ENCODE assay signal across 1 cellular context in the genomic region with DNA sequence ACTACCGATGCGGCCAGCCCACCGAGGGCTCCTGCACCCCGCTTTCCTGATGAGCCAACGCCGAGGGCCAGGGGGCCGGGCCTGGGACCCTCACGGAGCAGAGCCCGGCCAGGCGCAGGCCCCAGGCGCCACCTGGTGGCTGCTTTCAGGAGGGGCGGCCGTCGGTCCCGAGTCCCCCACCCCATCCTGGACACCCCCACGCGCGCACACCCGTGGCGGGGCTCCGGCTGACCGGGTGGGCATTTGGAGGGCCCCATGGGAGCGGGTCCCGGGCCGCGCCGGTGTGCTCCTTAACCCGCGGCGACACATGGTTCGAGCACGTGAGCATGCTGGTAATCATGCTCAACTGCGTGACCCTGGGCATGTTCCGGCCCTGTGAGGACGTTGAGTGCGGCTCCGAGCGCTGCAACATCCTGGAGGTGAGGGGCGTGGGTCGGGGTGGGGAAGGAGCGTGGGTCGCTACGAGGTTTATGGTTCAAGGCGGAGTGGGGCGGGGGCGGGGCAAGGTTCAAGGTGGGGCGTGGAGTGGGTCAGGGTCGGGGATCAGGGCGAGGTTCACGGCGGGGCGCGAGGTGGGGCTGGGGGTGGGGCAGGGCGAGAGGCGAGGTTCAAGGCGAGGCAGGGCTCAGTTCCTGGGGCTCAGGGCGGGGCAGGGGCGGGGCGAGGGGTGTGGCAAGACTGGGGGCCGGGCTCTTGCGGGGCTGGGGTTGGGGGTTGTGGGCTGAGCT.
TF ChIP-seq lines count a peak whose summit lies in the region.

No MANE protein-coding gene starts in this region.

TF ChIP-seq in K562, 482 proteins besides CTCF, POLR2A, EP300 and RAD21 (continued from another document and continues in another):
- TF ChIP-seq, protein P1, sequence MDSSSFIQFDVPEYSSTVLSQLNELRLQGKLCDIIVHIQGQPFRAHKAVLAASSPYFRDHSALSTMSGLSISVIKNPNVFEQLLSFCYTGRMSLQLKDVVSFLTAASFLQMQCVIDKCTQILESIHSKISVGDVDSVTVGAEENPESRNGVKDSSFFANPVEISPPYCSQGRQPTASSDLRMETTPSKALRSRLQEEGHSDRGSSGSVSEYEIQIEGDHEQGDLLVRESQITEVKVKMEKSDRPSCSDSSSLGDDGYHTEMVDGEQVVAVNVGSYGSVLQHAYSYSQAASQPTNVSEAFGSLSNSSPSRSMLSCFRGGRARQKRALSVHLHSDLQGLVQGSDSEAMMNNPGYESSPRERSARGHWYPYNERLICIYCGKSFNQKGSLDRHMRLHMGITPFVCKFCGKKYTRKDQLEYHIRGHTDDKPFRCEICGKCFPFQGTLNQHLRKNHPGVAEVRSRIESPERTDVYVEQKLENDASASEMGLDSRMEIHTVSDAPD (CRISPR knock-in tag; IDR thresholded peaks at IDR 0.05) = no peak
- TF ChIP-seq RBBP5 (IDR thresholded peaks at IDR 0.05; ENCODE audit: borderline replicate concordance, insufficient read depth, low read length, poor library complexity, severe bottlenecking) = no peak
- TF ChIP-seq EGR1 (conservative IDR thresholded peaks at IDR 0.05) = no peak
- TF ChIP-seq, protein P2, sequence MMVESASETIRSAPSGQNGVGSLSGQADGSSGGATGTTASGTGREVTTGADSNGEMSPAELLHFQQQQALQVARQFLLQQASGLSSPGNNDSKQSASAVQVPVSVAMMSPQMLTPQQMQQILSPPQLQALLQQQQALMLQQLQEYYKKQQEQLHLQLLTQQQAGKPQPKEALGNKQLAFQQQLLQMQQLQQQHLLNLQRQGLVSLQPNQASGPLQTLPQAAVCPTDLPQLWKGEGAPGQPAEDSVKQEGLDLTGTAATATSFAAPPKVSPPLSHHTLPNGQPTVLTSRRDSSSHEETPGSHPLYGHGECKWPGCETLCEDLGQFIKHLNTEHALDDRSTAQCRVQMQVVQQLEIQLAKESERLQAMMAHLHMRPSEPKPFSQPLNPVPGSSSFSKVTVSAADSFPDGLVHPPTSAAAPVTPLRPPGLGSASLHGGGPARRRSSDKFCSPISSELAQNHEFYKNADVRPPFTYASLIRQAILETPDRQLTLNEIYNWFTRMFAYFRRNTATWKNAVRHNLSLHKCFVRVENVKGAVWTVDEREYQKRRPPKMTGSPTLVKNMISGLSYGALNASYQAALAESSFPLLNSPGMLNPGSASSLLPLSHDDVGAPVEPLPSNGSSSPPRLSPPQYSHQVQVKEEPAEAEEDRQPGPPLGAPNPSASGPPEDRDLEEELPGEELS (CRISPR knock-in tag; IDR thresholded peaks at IDR 0.05; ENCODE audit: borderline replicate concordance) = no peak
- TF ChIP-seq, protein P3, sequence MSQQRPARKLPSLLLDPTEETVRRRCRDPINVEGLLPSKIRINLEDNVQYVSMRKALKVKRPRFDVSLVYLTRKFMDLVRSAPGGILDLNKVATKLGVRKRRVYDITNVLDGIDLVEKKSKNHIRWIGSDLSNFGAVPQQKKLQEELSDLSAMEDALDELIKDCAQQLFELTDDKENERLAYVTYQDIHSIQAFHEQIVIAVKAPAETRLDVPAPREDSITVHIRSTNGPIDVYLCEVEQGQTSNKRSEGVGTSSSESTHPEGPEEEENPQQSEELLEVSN (IDR thresholded peaks at IDR 0.05; ENCODE audit: borderline replicate concordance in 1 of 2, extremely low read depth in 1 of 2, insufficient read depth in 1 of 2, insufficient read length in 1 of 2, low read depth in 1 of 2, low read length in 1 of 2, poor library complexity in 1 of 2, severe bottlenecking in 1 of 2) = no peak
- no peak for TF ChIP-seq FOXK2 (conservative IDR thresholded peaks at IDR 0.05 in 1 of 2, IDR thresholded peaks at IDR 0.05 in 1 of 2; ENCODE audit: low read depth in 2 of 2)
- TF ChIP-seq, protein P4, sequence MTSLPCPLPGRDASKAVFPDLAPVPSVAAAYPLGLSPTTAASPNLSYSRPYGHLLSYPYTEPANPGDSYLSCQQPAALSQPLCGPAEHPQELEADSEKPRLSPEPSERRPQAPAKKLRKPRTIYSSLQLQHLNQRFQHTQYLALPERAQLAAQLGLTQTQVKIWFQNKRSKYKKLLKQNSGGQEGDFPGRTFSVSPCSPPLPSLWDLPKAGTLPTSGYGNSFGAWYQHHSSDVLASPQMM (CRISPR knock-in tag; IDR thresholded peaks at IDR 0.05) = no peak
- no peak for TF ChIP-seq CREB1 (IDR thresholded peaks at IDR 0.05)
- 0 out of 2 replicates have a peak, but pooled peaks have one; percentile 20 for TF ChIP-seq CREB1 (CRISPR knock-in tag; IDR thresholded peaks at IDR 0.05)
- TF ChIP-seq ZNF175 (CRISPR knock-in tag; IDR thresholded peaks at IDR 0.05; ENCODE audit: low read depth) = no peak
- TF ChIP-seq, protein P5, sequence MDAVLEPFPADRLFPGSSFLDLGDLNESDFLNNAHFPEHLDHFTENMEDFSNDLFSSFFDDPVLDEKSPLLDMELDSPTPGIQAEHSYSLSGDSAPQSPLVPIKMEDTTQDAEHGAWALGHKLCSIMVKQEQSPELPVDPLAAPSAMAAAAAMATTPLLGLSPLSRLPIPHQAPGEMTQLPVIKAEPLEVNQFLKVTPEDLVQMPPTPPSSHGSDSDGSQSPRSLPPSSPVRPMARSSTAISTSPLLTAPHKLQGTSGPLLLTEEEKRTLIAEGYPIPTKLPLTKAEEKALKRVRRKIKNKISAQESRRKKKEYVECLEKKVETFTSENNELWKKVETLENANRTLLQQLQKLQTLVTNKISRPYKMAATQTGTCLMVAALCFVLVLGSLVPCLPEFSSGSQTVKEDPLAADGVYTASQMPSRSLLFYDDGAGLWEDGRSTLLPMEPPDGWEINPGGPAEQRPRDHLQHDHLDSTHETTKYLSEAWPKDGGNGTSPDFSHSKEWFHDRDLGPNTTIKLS (IDR thresholded peaks at IDR 0.05; ENCODE audit: borderline replicate concordance, low read depth) = no peak
- TF ChIP-seq PCBP1 (IDR thresholded peaks at IDR 0.05; ENCODE audit: low read depth, low read length, poor library complexity, severe bottlenecking) = peak; percentile 67
- TF ChIP-seq MEIS2 (IDR thresholded peaks at IDR 0.05; ENCODE audit: partially characterized antibody) = no peak
- TF ChIP-seq EWSR1 (IDR thresholded peaks at IDR 0.05; ENCODE audit: borderline replicate concordance, low read depth, partially characterized antibody) = no peak
- TF ChIP-seq, protein P6, sequence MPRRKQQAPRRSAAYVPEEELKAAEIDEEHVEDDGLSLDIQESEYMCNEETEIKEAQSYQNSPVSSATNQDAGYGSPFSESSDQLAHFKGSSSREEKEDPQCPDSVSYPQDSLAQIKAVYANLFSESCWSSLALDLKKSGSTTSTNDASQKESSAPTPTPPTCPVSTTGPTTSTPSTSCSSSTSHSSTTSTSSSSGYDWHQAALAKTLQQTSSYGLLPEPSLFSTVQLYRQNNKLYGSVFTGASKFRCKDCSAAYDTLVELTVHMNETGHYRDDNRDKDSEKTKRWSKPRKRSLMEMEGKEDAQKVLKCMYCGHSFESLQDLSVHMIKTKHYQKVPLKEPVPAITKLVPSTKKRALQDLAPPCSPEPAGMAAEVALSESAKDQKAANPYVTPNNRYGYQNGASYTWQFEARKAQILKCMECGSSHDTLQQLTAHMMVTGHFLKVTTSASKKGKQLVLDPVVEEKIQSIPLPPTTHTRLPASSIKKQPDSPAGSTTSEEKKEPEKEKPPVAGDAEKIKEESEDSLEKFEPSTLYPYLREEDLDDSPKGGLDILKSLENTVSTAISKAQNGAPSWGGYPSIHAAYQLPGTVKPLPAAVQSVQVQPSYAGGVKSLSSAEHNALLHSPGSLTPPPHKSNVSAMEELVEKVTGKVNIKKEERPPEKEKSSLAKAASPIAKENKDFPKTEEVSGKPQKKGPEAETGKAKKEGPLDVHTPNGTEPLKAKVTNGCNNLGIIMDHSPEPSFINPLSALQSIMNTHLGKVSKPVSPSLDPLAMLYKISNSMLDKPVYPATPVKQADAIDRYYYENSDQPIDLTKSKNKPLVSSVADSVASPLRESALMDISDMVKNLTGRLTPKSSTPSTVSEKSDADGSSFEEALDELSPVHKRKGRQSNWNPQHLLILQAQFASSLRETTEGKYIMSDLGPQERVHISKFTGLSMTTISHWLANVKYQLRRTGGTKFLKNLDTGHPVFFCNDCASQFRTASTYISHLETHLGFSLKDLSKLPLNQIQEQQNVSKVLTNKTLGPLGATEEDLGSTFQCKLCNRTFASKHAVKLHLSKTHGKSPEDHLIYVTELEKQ (CRISPR knock-in tag; IDR thresholded peaks at IDR 0.05) = no peak
- TF ChIP-seq STAG1 (CRISPR knock-in tag; IDR thresholded peaks at IDR 0.05; ENCODE audit: borderline replicate concordance) = peak; percentile 78; the same call in 1 of the 2 replicates
- no peak for TF ChIP-seq DMBX1 (CRISPR knock-in tag; IDR thresholded peaks at IDR 0.05; ENCODE audit: borderline replicate concordance)
- TF ChIP-seq, protein P7, sequence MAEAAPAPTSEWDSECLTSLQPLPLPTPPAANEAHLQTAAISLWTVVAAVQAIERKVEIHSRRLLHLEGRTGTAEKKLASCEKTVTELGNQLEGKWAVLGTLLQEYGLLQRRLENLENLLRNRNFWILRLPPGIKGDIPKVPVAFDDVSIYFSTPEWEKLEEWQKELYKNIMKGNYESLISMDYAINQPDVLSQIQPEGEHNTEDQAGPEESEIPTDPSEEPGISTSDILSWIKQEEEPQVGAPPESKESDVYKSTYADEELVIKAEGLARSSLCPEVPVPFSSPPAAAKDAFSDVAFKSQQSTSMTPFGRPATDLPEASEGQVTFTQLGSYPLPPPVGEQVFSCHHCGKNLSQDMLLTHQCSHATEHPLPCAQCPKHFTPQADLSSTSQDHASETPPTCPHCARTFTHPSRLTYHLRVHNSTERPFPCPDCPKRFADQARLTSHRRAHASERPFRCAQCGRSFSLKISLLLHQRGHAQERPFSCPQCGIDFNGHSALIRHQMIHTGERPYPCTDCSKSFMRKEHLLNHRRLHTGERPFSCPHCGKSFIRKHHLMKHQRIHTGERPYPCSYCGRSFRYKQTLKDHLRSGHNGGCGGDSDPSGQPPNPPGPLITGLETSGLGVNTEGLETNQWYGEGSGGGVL (CRISPR knock-in tag; IDR thresholded peaks at IDR 0.05) = no peak
- no peak for TF ChIP-seq BRD9 (IDR thresholded peaks at IDR 0.05; ENCODE audit: low read depth, partially characterized antibody)
- no peak for TF ChIP-seq PHB (CRISPR knock-in tag; IDR thresholded peaks at IDR 0.05)
- no peak for TF ChIP-seq ATF7 (IDR thresholded peaks at IDR 0.05)
- TF ChIP-seq ESRRA (IDR thresholded peaks at IDR 0.05; ENCODE audit: borderline replicate concordance, low read depth) = no peak
- TF ChIP-seq SIX5 (IDR thresholded peaks at IDR 0.05; ENCODE audit: borderline replicate concordance in 1 of 2, insufficient read depth in 1 of 2, low read depth in 1 of 2, low read length in 2 of 2) = no peak
- no peak for TF ChIP-seq SIN3A (IDR thresholded peaks at IDR 0.05; ENCODE audit: borderline replicate concordance in 2 of 2, control insufficient read depth in 1 of 2, low read depth in 2 of 2, low read length in 2 of 2)
- TF ChIP-seq, protein P8, sequence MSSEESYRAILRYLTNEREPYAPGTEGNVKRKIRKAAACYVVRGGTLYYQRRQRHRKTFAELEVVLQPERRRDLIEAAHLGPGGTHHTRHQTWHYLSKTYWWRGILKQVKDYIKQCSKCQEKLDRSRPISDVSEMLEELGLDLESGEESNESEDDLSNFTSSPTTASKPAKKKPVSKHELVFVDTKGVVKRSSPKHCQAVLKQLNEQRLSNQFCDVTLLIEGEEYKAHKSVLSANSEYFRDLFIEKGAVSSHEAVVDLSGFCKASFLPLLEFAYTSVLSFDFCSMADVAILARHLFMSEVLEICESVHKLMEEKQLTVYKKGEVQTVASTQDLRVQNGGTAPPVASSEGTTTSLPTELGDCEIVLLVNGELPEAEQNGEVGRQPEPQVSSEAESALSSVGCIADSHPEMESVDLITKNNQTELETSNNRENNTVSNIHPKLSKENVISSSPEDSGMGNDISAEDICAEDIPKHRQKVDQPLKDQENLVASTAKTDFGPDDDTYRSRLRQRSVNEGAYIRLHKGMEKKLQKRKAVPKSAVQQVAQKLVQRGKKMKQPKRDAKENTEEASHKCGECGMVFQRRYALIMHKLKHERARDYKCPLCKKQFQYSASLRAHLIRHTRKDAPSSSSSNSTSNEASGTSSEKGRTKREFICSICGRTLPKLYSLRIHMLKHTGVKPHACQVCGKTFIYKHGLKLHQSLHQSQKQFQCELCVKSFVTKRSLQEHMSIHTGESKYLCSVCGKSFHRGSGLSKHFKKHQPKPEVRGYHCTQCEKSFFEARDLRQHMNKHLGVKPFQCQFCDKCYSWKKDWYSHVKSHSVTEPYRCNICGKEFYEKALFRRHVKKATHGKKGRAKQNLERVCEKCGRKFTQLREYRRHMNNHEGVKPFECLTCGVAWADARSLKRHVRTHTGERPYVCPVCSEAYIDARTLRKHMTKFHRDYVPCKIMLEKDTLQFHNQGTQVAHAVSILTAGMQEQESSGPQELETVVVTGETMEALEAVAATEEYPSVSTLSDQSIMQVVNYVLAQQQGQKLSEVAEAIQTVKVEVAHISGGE (CRISPR knock-in tag; IDR thresholded peaks at IDR 0.05) = no peak
- no peak for TF ChIP-seq NUFIP1 (IDR thresholded peaks at IDR 0.05; ENCODE audit: partially characterized antibody)
- TF ChIP-seq THRAP3 (IDR thresholded peaks at IDR 0.05; ENCODE audit: borderline replicate concordance) = no peak
- TF ChIP-seq, protein P9, sequence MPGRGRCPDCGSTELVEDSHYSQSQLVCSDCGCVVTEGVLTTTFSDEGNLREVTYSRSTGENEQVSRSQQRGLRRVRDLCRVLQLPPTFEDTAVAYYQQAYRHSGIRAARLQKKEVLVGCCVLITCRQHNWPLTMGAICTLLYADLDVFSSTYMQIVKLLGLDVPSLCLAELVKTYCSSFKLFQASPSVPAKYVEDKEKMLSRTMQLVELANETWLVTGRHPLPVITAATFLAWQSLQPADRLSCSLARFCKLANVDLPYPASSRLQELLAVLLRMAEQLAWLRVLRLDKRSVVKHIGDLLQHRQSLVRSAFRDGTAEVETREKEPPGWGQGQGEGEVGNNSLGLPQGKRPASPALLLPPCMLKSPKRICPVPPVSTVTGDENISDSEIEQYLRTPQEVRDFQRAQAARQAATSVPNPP (IDR thresholded peaks at IDR 0.05; ENCODE audit: borderline replicate concordance, insufficient read depth, insufficient read length) = no peak
- TF ChIP-seq, protein P10, sequence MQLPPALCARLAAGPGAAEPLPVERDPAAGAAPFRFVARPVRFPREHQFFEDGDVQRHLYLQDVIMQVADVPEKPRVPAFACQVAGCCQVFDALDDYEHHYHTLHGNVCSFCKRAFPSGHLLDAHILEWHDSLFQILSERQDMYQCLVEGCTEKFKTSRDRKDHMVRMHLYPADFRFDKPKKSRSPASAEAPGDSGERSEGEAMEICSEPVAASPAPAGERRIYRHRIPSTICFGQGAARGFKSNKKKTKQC (CRISPR knock-in tag; IDR thresholded peaks at IDR 0.05) = no peak
- no peak for TF ChIP-seq CCNT2 (IDR thresholded peaks at IDR 0.05; ENCODE audit: borderline replicate concordance, extremely low read depth, insufficient read length, low read depth, low read length)
- no peak for TF ChIP-seq MXI1 (IDR thresholded peaks at IDR 0.05; ENCODE audit: low read depth, low read length)
- TF ChIP-seq ZNF436 (CRISPR knock-in tag; IDR thresholded peaks at IDR 0.05) = no peak
- TF ChIP-seq, protein P11, sequence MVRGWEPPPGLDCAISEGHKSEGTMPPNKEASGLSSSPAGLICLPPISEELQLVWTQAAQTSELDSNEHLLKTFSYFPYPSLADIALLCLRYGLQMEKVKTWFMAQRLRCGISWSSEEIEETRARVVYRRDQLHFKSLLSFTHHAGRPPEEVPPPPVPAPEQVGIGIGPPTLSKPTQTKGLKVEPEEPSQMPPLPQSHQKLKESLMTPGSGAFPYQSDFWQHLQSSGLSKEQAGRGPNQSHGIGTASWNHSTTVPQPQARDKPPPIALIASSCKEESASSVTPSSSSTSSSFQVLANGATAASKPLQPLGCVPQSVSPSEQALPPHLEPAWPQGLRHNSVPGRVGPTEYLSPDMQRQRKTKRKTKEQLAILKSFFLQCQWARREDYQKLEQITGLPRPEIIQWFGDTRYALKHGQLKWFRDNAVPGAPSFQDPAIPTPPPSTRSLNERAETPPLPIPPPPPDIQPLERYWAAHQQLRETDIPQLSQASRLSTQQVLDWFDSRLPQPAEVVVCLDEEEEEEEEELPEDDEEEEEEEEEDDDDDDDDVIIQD (CRISPR knock-in tag; IDR thresholded peaks at IDR 0.05) = no peak
